Comparison of ENCODE assay signal across 20 cellular contexts in genomic region chr3:45949432-45949831, GRCh38. TPM values are rescaled to one million over a fixed set of nuclear protein-coding genes. Genes with fewer than 3 reads are reported as not detected.
A peak's percentile ranks its signal among the peaks of the same experiment; 100 is the strongest.
DNase-seq lines count a peak whose midpoint lies in the region; ATAC-seq, FAIRE-seq and TF ChIP-seq lines count a peak whose summit lies in the region.
"Had no signal": no experiment of that assay in that cellular context is flagged by ENCODE, and none has a peak within 500 bp of the region (broad histone marks: within the 10 kb centered on the region; RNA-seq: fewer than 3 reads in every experiment).

No MANE protein-coding gene starts in this region.

- CTCF ChIA-PET in CD4-positive, alpha-beta T cell (lab: Charles Lee): no interaction called here
- CTCF ChIA-PET in CD8-positive, alpha-beta memory T cell (lab: Charles Lee): interaction anchor here (2.1 to 16.7 kb wide), 4 partner anchors 10 to 130 kb away, joined by 16 to 295 read pairs (median 22); no protein-coding TSS in a partner anchor

- H3K4me1 Mint-ChIP-seq in CD4-positive, alpha-beta T cell (ENCODE audit: low read depth): peaks cover 74% of the 10 kb centered on the region
- H3K4me1 Mint-ChIP-seq in CD8-positive, alpha-beta memory T cell: peaks cover 96 to 100% (median 100%) of the 10 kb centered on the region in 3 donors

- FAIRE-seq in bronchial epithelial cell (lab: Jason Lieb, UNC): peak; percentile 18
- FAIRE-seq: HepG2 had no signal

- no peak overlapping the region for H3K4me3 ChIP-seq in CD8-positive, alpha-beta memory T cell (ENCODE audit: low read length)
- H3K4me3 ChIP-seq in bronchial epithelial cell (ENCODE audit: low read depth, low read length) (no peak overlapping the region), skin epidermis (no peak overlapping the region)
- H3K4me3 ChIP-seq: adrenal gland, dorsolateral prefrontal cortex, hepatocyte, lower lobe of right lung, thoracic aorta had no signal

- no peaks in the 10 kb centered on the region for H3K27me3 ChIP-seq in CD4-positive, alpha-beta T cell (ENCODE audit: control insufficient read depth, insufficient read depth, low read length)
- no peaks in the 10 kb centered on the region for H3K27me3 ChIP-seq in CD8-positive, alpha-beta memory T cell (ENCODE audit: insufficient read depth, low read length, poor library complexity, severe bottlenecking)
- H3K27me3 ChIP-seq in bronchial epithelial cell (ENCODE audit: control insufficient read depth, insufficient read depth, low read length): no peaks in the 10 kb centered on the region
- H3K27me3 ChIP-seq: adrenal gland, dorsolateral prefrontal cortex, foreskin keratinocyte, hepatocyte had no signal

- DNase-seq in CD4-positive, alpha-beta T cell: no peak
- no peak for DNase-seq in CD8-positive, alpha-beta memory T cell
- DNase-seq in bronchial epithelial cell (ENCODE audit: low read depth) (no peak), HuH-7.5 (ENCODE audit: low spot score) (no peak), NCI-H2227 treated with DMSO at 0.1 percent for 48 hours (lab: John Stamatoyannopoulos, UW) (no peak)
- DNase-seq: DMS79 treated with DMSO at 0.1 percent for 48 hours, dorsolateral prefrontal cortex, foreskin keratinocyte, islet precursor cell, lower lobe of right lung, NCI-H1105 treated with DMSO at 0.1 percent for 48 hours, NCI-H524, nucleus accumbens had no signal

- intact Hi-C loops in CD4-positive, alpha-beta T cell (cut with DNase I, micrococcal nuclease): loop anchor here in 1 of 2 experiments (5.0 kb wide), 1 partner anchor 43 kb away; no protein-coding TSS in a partner anchor

- POLR2A ChIA-PET in CD4-positive, alpha-beta T cell (lab: Charles Lee): no interaction called here
- POLR2A ChIA-PET in CD8-positive, alpha-beta memory T cell (lab: Charles Lee): no interaction called here

- ATAC-seq in CD4-positive, alpha-beta T cell (ENCODE audit: poor library complexity): no peak
- ATAC-seq in GM21423 (IDR thresholded peaks at IDR 0.05; ENCODE audit: unreplicated experiment): no peak
- ATAC-seq: foreskin keratinocyte, HepG2, lower lobe of right lung had no signal

- H3K9me3 Mint-ChIP-seq in CD4-positive, alpha-beta T cell: no peaks in the 10 kb centered on the region
- no peaks in the 10 kb centered on the region for H3K9me3 Mint-ChIP-seq in CD8-positive, alpha-beta memory T cell

- H3K36me3 ChIP-seq in CD8-positive, alpha-beta memory T cell (ENCODE audit: insufficient read depth, low read length): peaks cover 71% of the 10 kb centered on the region
- peaks cover 17% of the 10 kb centered on the region for H3K36me3 ChIP-seq in bronchial epithelial cell (ENCODE audit: control insufficient read depth, insufficient read depth, low read length)

- H3K9me3 ChIP-seq in CD4-positive, alpha-beta T cell (ENCODE audit: control insufficient read depth, low read length): no peaks in the 10 kb centered on the region
- H3K9me3 ChIP-seq in CD8-positive, alpha-beta memory T cell (ENCODE audit: low read length): no peaks in the 10 kb centered on the region
- H3K9me3 ChIP-seq: adrenal gland, lower lobe of right lung, thoracic aorta had no signal

- H3K36me3 Mint-ChIP-seq in CD4-positive, alpha-beta T cell (ENCODE audit: low read depth): peaks cover 98% of the 10 kb centered on the region
- H3K36me3 Mint-ChIP-seq in CD8-positive, alpha-beta memory T cell: peaks cover 54 to 98% (median 66%) of the 10 kb centered on the region in 3 donors

- H3K4me3 Mint-ChIP-seq in CD4-positive, alpha-beta T cell: no peak overlapping the region
- H3K4me3 Mint-ChIP-seq in CD8-positive, alpha-beta memory T cell: peak overlapping the region; percentile 56 to 94 (median 65)

- no peaks in the 10 kb centered on the region for H3K27me3 Mint-ChIP-seq in CD4-positive, alpha-beta T cell
- no peaks in the 10 kb centered on the region for H3K27me3 Mint-ChIP-seq in CD8-positive, alpha-beta memory T cell

- peaks cover 83% of the 10 kb centered on the region for H3K4me1 ChIP-seq in CD8-positive, alpha-beta memory T cell (ENCODE audit: insufficient read depth, low read length)
- H3K4me1 ChIP-seq: adrenal gland, foreskin keratinocyte, lower lobe of right lung had no signal

- H3K27ac ChIP-seq in CD4-positive, alpha-beta T cell (ENCODE audit: low read depth, low read length): no peak overlapping the region
- peak overlapping the region; percentile 13 for H3K27ac ChIP-seq in CD8-positive, alpha-beta memory T cell (ENCODE audit: low read depth, low read length)
- peak overlapping the region in 17 of 21 experiments; percentile 14 to 88 (median 66) for H3K27ac ChIP-seq in skin epidermis
- H3K27ac ChIP-seq: adrenal gland, dorsolateral prefrontal cortex, foreskin keratinocyte, lower lobe of right lung had no signal

- TF ChIP-seq CTCF in CD4-positive, alpha-beta T cell (IDR thresholded peaks at IDR 0.05): no peak
- no peak for TF ChIP-seq CTCF in bronchial epithelial cell (IDR thresholded peaks at IDR 0.05; ENCODE audit: insufficient read depth, low read length, severe bottlenecking)

- peak overlapping the region; percentile 80 for H3K27ac Mint-ChIP-seq in CD4-positive, alpha-beta T cell
- H3K27ac Mint-ChIP-seq in CD8-positive, alpha-beta memory T cell: peak overlapping the region; percentile 90 to 95 (median 93)

RNA-seq across cellular contexts. Expression of gene CXCR6, which starts 6.2 kb away (rescaled TPM):
- 1 to 10 TPM; 1.7 to 2.0 TPM for total RNA-seq in CD4-positive, alpha-beta T cell
- 1 to 10 TPM; 5.8 to 5.9 TPM for total RNA-seq in CD8-positive, alpha-beta memory T cell
- polyA plus RNA-seq in CD8-positive, alpha-beta memory T cell: 70.8 TPM
- total RNA-seq in bronchial epithelial cell: not detected in 2 replicates
- total RNA-seq: epithelial cell of proximal tubule, foreskin keratinocyte, hepatocyte, HepG2 had no signal
- polyA plus RNA-seq: foreskin keratinocyte, HepG2 had no signal

RNA-seq across cellular contexts. Expression of gene FYCO1, which starts 46.2 kb away (rescaled TPM):
- total RNA-seq in CD4-positive, alpha-beta T cell: 10 to 100 TPM; 17.4 to 20.1 TPM
- 10 to 100 TPM; 13.4 to 13.7 TPM for total RNA-seq in CD8-positive, alpha-beta memory T cell
- polyA plus RNA-seq in CD8-positive, alpha-beta memory T cell: 11.0 TPM
- 7.9 and 18.1 TPM in 2 replicates for total RNA-seq in bronchial epithelial cell
